In genomic region chrX:39388730-39389129, GRCh38 we compare ENCODE assay signal across 14 cellular contexts.
DNase-seq lines count a peak whose midpoint lies in the region; ATAC-seq and TF ChIP-seq lines count a peak whose summit lies in the region.
"Had no signal": no experiment of that assay in that cellular context is flagged by ENCODE, and none has a peak within 500 bp of the region (broad histone marks: within the 10 kb centered on the region; RNA-seq: fewer than 3 reads in every experiment).

No MANE protein-coding gene starts in this region.

- intact Hi-C loops in mucosa of descending colon (cut with DNase I, micrococcal nuclease): no loop called here

- H3K36me3 ChIP-seq in mucosa of descending colon (ENCODE audit: low read depth): no peaks in the 10 kb centered on the region
- H3K36me3 ChIP-seq: BLaER1 treated with 17β-estradiol and CSF1 and Interleukin-3, amounts not matched to agents 10 nM and 100 nM had no signal

- peak; percentile 55 for ATAC-seq in mucosa of descending colon
- ATAC-seq: A549; CD8-positive, alpha-beta T cell had no signal

- no peak overlapping the region for H3K4me3 ChIP-seq in mucosa of descending colon
- H3K4me3 ChIP-seq: A549; BLaER1 treated with 17β-estradiol and CSF1 and Interleukin-3, amounts not matched to agents 10 nM and 100 nM had no signal

- H3K4me1 ChIP-seq in mucosa of descending colon (ENCODE audit: low read depth): no peaks in the 10 kb centered on the region
- H3K4me1 ChIP-seq: A549; BLaER1 treated with 17β-estradiol and CSF1 and Interleukin-3, amounts not matched to agents 10 nM and 100 nM; Caco-2 had no signal

- DNase-seq in NCI-H1105 treated with DMSO at 0.1 percent for 48 hours (lab: John Stamatoyannopoulos, UW): peak; percentile 23
- no peak for DNase-seq in NCI-H1105 (lab: John Stamatoyannopoulos, UW)
- peak; percentile 69 for DNase-seq in NCI-H69 (lab: John Stamatoyannopoulos, UW)
- DNase-seq in mucosa of descending colon: peak in 1 of 3 donors; percentile 9
- no peak for DNase-seq in stimulated activated CD4-positive, alpha-beta T cell treated with anti-CD3 and anti-CD28 coated beads, Interleukin-4, amount 100 ng/mL, for 24 hours
- DNase-seq: AML-193; Caco-2; Calu3; CD4-positive, alpha-beta T cell; CD8-positive, alpha-beta T cell; DMS79 treated with DMSO at 0.1 percent for 48 hours; GF-D8 had no signal

- TF ChIP-seq CTCF in mucosa of descending colon (IDR thresholded peaks at IDR 0.05): no peak

- no peaks in the 10 kb centered on the region for H3K9me3 ChIP-seq in mucosa of descending colon
- H3K9me3 ChIP-seq: A549, Caco-2 had no signal

Comparison
In these comparisons a context has a peak if more than half of its experiments do, and no peak if none do; other contexts are left out.
1. DNase-seq: peak in NCI-H1105 treated with DMSO at 0.1 percent for 48 hours (single experiment) and NCI-H69 (single experiment); none in NCI-H1105 (single experiment) and stimulated activated CD4-positive, alpha-beta T cell treated with anti-CD3 and anti-CD28 coated beads, Interleukin-4, amount 100 ng/mL, for 24 hours (single experiment).